15 cellular contexts compared by ENCODE assay signal in genomic region chr16:57004387-57005250, GRCh38. TPM values are rescaled to one million over a fixed set of nuclear protein-coding genes. Genes with fewer than 3 reads are reported as not detected.
DNase-seq lines count a peak whose midpoint lies in the region; ATAC-seq, FAIRE-seq and TF ChIP-seq lines count a peak whose summit lies in the region.
"Had no signal": no experiment of that assay in that cellular context is flagged by ENCODE, and none has a peak within 500 bp of the region (broad histone marks: within the 10 kb centered on the region; RNA-seq: fewer than 3 reads in every experiment).

No MANE protein-coding gene starts in this region.

- H3K79me1 ChIP-seq in H1 (ENCODE audit: low read depth, low read length): no peaks in the 10 kb centered on the region

- no peak for DNase-seq in activated naive CD4-positive, alpha-beta T cell treated with anti-CD3 and anti-CD28 coated beads, Interleukin-2, amount 50 U/mL, for 16 hours
- DNase-seq in H1 (ENCODE audit: low read depth in 1 of 2, low spot score in 2 of 2) (no peak), type B pancreatic cell (ENCODE audit: extremely low spot score, unreplicated experiment) (no peak), middle frontal gyrus (ENCODE audit: extremely low spot score, low spot score) (no peak), prostate gland (ENCODE audit: low spot score) (no peak)
- DNase-seq in stimulated activated naive CD8-positive, alpha-beta T cell treated with anti-CD3 and anti-CD28 coated beads, Interleukin-15, amount 100 ng/mL, for 72 hours: no peak
- DNase-seq: activated CD4-positive, alpha-beta T cell treated with anti-CD3 and anti-CD28 coated beads, Interleukin-2, amount 50 U/mL, for 1 hour; anterior cingulate cortex; effector CD8-positive, alpha-beta T cell; EL; left cardiac atrium had no signal

- H2BK120ac ChIP-seq in H1 (replicated peaks; ENCODE audit: low read depth, low read length): no peak overlapping the region

- H4K91ac ChIP-seq in H1 (replicated peaks; ENCODE audit: insufficient read length, low read length): no peak overlapping the region

- H2BK20ac ChIP-seq in H1 (ENCODE audit: low read length): peak overlapping the region; percentile 37; the same call in 1 of the 2 replicates

- no peak overlapping the region for H3K56ac ChIP-seq in H1 (replicated peaks; ENCODE audit: insufficient read length, low read depth, low read length)

- peaks cover 21% of the 10 kb centered on the region for H3K79me2 ChIP-seq in OCI-LY3 (ENCODE audit: low read length)
- H3K79me2 ChIP-seq in H1 (ENCODE audit: control insufficient read depth in 1 of 2, insufficient read depth in 2 of 2, low read length in 2 of 2): no peaks in the 10 kb centered on the region

- TF ChIP-seq EP300 in H1 (IDR thresholded peaks at IDR 0.05; ENCODE audit: borderline replicate concordance in 1 of 2, low read depth in 2 of 2, low read length in 2 of 2): no peak

- H3K9me3 ChIP-seq in OCI-LY3 (ENCODE audit: insufficient read depth, low read length) (no peaks in the 10 kb centered on the region), H1 (ENCODE audit: insufficient read depth in 2 of 2, low read depth in 1 of 2, low read length in 1 of 2) (no peaks in the 10 kb centered on the region), prostate gland (no peaks in the 10 kb centered on the region)

- no peaks in the 10 kb centered on the region for H3K23me2 ChIP-seq in H1 (ENCODE audit: low read depth, low read length)

- 76% methylated on average over 15 of the region's 15 CpGs; no CpG with 5 or more reads in 1 of the 2 experiments for WGBS in H1 (ENCODE audit: extremely low coverage in 1 of 2, insufficient coverage in 1 of 2, insufficient read length in 1 of 2, insufficient replicate concordance in 2 of 2, low coverage in 1 of 2, low lambda C conversion rate in 2 of 2, missing lambda C conversion rate in 1 of 2), 2 experiments
- WGBS in prostate gland: 52% methylated on average over 15 of the region's 15 CpGs

- peak overlapping the region; percentile 36 for H3K4me3 Mint-ChIP-seq in activated naive CD4-positive, alpha-beta T cell treated with anti-CD3 and anti-CD28 coated beads, Interleukin-2, amount 50 U/mL, for 24 hours
- H3K4me3 Mint-ChIP-seq in stimulated activated naive CD8-positive, alpha-beta T cell treated with anti-CD3 and anti-CD28 coated beads, Interleukin-15, amount 100 ng/mL, for 72 hours: peak overlapping the region; percentile 55 to 65
- no peak overlapping the region for H3K4me3 Mint-ChIP-seq in type B pancreatic cell
- H3K4me3 Mint-ChIP-seq: neural crest cell had no signal

- no peaks in the 10 kb centered on the region for H3K9me3 Mint-ChIP-seq in activated naive CD4-positive, alpha-beta T cell treated with anti-CD3 and anti-CD28 coated beads, Interleukin-2, amount 50 U/mL, for 24 hours
- peaks cover 0 to 5% of the 10 kb centered on the region in 2 donors for H3K9me3 Mint-ChIP-seq in stimulated activated naive CD8-positive, alpha-beta T cell treated with anti-CD3 and anti-CD28 coated beads, Interleukin-15, amount 100 ng/mL, for 72 hours
- no peaks in the 10 kb centered on the region for H3K9me3 Mint-ChIP-seq in type B pancreatic cell
- H3K9me3 Mint-ChIP-seq: neural crest cell had no signal

- H4K20me1 ChIP-seq in OCI-LY3 (ENCODE audit: insufficient read depth, low read length) (0 out of 2 replicates have a peak, but pooled peaks cover 3% of the 10 kb centered on the region), H1 (replicated peaks in 1 of 2; ENCODE audit: control insufficient read depth in 1 of 2, insufficient read depth in 2 of 2, low read length in 2 of 2) (no peaks in the 10 kb centered on the region)

- FAIRE-seq in H1 (lab: Jason Lieb, UNC): no peak

- peaks cover 20% of the 10 kb centered on the region for H3K36me3 Mint-ChIP-seq in activated naive CD4-positive, alpha-beta T cell treated with anti-CD3 and anti-CD28 coated beads, Interleukin-2, amount 50 U/mL, for 24 hours
- H3K36me3 Mint-ChIP-seq in type B pancreatic cell: no peaks in the 10 kb centered on the region

- no peaks in the 10 kb centered on the region for H3K27me3 Mint-ChIP-seq in activated naive CD4-positive, alpha-beta T cell treated with anti-CD3 and anti-CD28 coated beads, Interleukin-2, amount 50 U/mL, for 24 hours
- no peaks in the 10 kb centered on the region for H3K27me3 Mint-ChIP-seq in stimulated activated naive CD8-positive, alpha-beta T cell treated with anti-CD3 and anti-CD28 coated beads, Interleukin-15, amount 100 ng/mL, for 72 hours
- no peaks in the 10 kb centered on the region for H3K27me3 Mint-ChIP-seq in type B pancreatic cell

- no peak overlapping the region for H2BK15ac ChIP-seq in H1 (ENCODE audit: low read length)

- peaks cover 82% of the 10 kb centered on the region for H3K4me1 Mint-ChIP-seq in activated naive CD4-positive, alpha-beta T cell treated with anti-CD3 and anti-CD28 coated beads, Interleukin-2, amount 50 U/mL, for 24 hours
- H3K4me1 Mint-ChIP-seq in stimulated activated naive CD8-positive, alpha-beta T cell treated with anti-CD3 and anti-CD28 coated beads, Interleukin-15, amount 100 ng/mL, for 72 hours: peaks cover 91% of the 10 kb centered on the region
- no peaks in the 10 kb centered on the region for H3K4me1 Mint-ChIP-seq in type B pancreatic cell (ENCODE audit: unreplicated experiment)
- H3K4me1 Mint-ChIP-seq: neural crest cell had no signal

- H3K27ac ChIP-seq in OCI-LY3 (ENCODE audit: low read length) (peak overlapping the region; percentile 17), H1 (ENCODE audit: low read depth, low read length) (no peak overlapping the region), prostate gland (no peak overlapping the region)

- POLR2A ChIA-PET in H1 (lab: Charles Lee; ENCODE audit: partially characterized antibody): interaction anchor here (1.6 kb wide), 1 partner anchor 9 kb away, joined by 3 read pairs; no protein-coding TSS in a partner anchor

- H3K27me3 ChIP-seq in OCI-LY3 (ENCODE audit: low read depth, low read length) (no peaks in the 10 kb centered on the region), H1 (replicated peaks in 1 of 4; ENCODE audit: control insufficient read depth in 3 of 4, extremely low read depth in 1 of 4, insufficient read depth in 3 of 4, low read length in 3 of 4) (no peaks in the 10 kb centered on the region), prostate gland (replicated peaks; ENCODE audit: insufficient read depth) (no peaks in the 10 kb centered on the region)

- no peak for ATAC-seq in stimulated activated naive CD8-positive, alpha-beta T cell treated with anti-CD3 and anti-CD28 coated beads, Interleukin-15, amount 100 ng/mL, for 72 hours
- ATAC-seq: left cardiac atrium had no signal

- H3K18ac ChIP-seq in H1 (ENCODE audit: extremely low read depth, low read length): no peak overlapping the region

- peak overlapping the region; percentile 85 for H3K27ac Mint-ChIP-seq in activated naive CD4-positive, alpha-beta T cell treated with anti-CD3 and anti-CD28 coated beads, Interleukin-2, amount 50 U/mL, for 24 hours
- H3K27ac Mint-ChIP-seq in stimulated activated naive CD8-positive, alpha-beta T cell treated with anti-CD3 and anti-CD28 coated beads, Interleukin-15, amount 100 ng/mL, for 72 hours: peak overlapping the region; percentile 89 to 90
- H3K27ac Mint-ChIP-seq in type B pancreatic cell: no peak overlapping the region

- H2AK5ac ChIP-seq in H1 (ENCODE audit: low read depth, low read length): peak overlapping the region; percentile 87; the same call in 1 of the 2 replicates

- no peak overlapping the region for H2BK5ac ChIP-seq in H1 (ENCODE audit: low read depth, low read length)

- TF ChIP-seq RAD21 in H1 (IDR thresholded peaks at IDR 0.05 in 1 of 2, conservative IDR thresholded peaks at IDR 0.05 in 1 of 2; ENCODE audit: low read depth in 2 of 2, low read length in 2 of 2): no peak

- intact Hi-C loops in prostate gland (cut with DNase I): no loop called here

- no peak overlapping the region for H3K23ac ChIP-seq in H1 (ENCODE audit: insufficient read length)

- H2AFZ ChIP-seq in OCI-LY3 (ENCODE audit: low read depth, low read length): no peak overlapping the region
- H2AFZ ChIP-seq in H1 (ENCODE audit: low read length): peak overlapping the region; percentile 69; the same call in 1 of the 2 replicates

- CTCF ChIA-PET in H1 (lab: Charles Lee; ENCODE audit: partially characterized antibody): interaction anchor here (1.2 to 2.2 kb wide), 8 partner anchors 8 to 47 kb away, joined by 3 to 11 read pairs (median 4); no protein-coding TSS in a partner anchor

- H3K36me3 ChIP-seq in OCI-LY3 (replicated peaks; ENCODE audit: low read depth, low read length) (peaks cover 8% of the 10 kb centered on the region), H1 (ENCODE audit: control insufficient read depth in 2 of 4, insufficient read depth in 4 of 4, low read length in 3 of 4) (no peaks in the 10 kb centered on the region), prostate gland (no peaks in the 10 kb centered on the region)

- TF ChIP-seq CTCF in OCI-LY3 (IDR thresholded peaks at IDR 0.05; ENCODE audit: low read depth, low read length) (0 out of 2 replicates have a peak, but pooled peaks have one; percentile 13), H1 (IDR thresholded peaks at IDR 0.05; ENCODE audit: control extremely low read depth in 1 of 3, insufficient read depth in 1 of 3, low read depth in 1 of 3, low read length in 3 of 3) (no peak), type B pancreatic cell (conservative IDR thresholded peaks at IDR 0.05) (no peak), prostate gland (IDR thresholded peaks at IDR 0.05) (no peak)

- TF ChIP-seq POLR2A in H1 (IDR thresholded peaks at IDR 0.05; ENCODE audit: control extremely low read depth in 1 of 2, low read depth in 2 of 2, low read length in 2 of 2) (no peak), prostate gland (IDR thresholded peaks at IDR 0.05) (no peak)

- no peak overlapping the region for H3K4me3 ChIP-seq in OCI-LY3 (ENCODE audit: low read length)
- no peak overlapping the region for H3K4me3 ChIP-seq in H1 (ENCODE audit: extremely low read depth in 1 of 4, insufficient read depth in 2 of 4, low read depth in 3 of 4, low read length in 4 of 4)
- H3K4me3 ChIP-seq in prostate gland: no peak overlapping the region

- no peak overlapping the region for H4K8ac ChIP-seq in H1 (ENCODE audit: extremely low read depth, insufficient read depth, low read length)

- H3K4me2 ChIP-seq in OCI-LY3 (ENCODE audit: low read length) (peak overlapping the region; percentile 50), H1 (ENCODE audit: insufficient read depth in 1 of 2, low read depth in 2 of 2, low read length in 2 of 2) (no peak overlapping the region)

- no peak overlapping the region; the same call in 1 of the 2 replicates for H2BK12ac ChIP-seq in H1 (ENCODE audit: low read depth, low read length)

- H3K4me1 ChIP-seq in OCI-LY3 (ENCODE audit: low read length) (peaks cover 44% of the 10 kb centered on the region), H1 (replicated peaks in 1 of 4; ENCODE audit: control insufficient read depth in 3 of 4, insufficient read depth in 4 of 4, low read length in 3 of 4) (peaks cover 0 to 11% (median 6%) of the 10 kb centered on the region in 4 experiments; a peak in 4 of 7 replicates), prostate gland (replicated peaks) (no peaks in the 10 kb centered on the region)

- H3K9ac ChIP-seq in OCI-LY3 (ENCODE audit: low read length): peak overlapping the region; percentile 25; the same call in 1 of the 2 replicates
- no peak overlapping the region; a peak in 1 of 7 replicates for H3K9ac ChIP-seq in H1 (replicated peaks in 1 of 4; ENCODE audit: extremely low read depth in 1 of 4, low read depth in 3 of 4, low read length in 3 of 4)

- H3K14ac ChIP-seq in H1 (ENCODE audit: insufficient read length): no peak overlapping the region

- no peak overlapping the region for H4K5ac ChIP-seq in H1 (ENCODE audit: insufficient read length, low read depth, low read length)

- H3K4ac ChIP-seq in H1 (replicated peaks; ENCODE audit: insufficient read length, low read depth, low read length): no peak overlapping the region

RNA-seq across cellular contexts. Expression of gene NLRC5, which starts 15.3 kb away (rescaled TPM):
- 2.8 and 3.2 TPM in 2 replicates for total RNA-seq in H1 (2021; fragmentation: NEBNext Ultra II Directional; extraction: Animal tissue kit (Norgen Biotek cat#: 25700))
- polyA plus RNA-seq in H1 (2011; rRNA removed): 2.0 and 2.2 TPM in 2 replicates
- polyA plus RNA-seq in H1 (2011; cell fraction: cytosol; rRNA removed): 1.8 TPM
- 8.8 TPM for polyA plus RNA-seq in H1 (2011; cell fraction: nucleus; rRNA removed)
- 0.97 to 4.4 TPM (median 2.8 TPM) in 4 replicates for polyA plus RNA-seq in H1 (2012, experiment 1 of 2)
- 1.3 TPM for polyA plus RNA-seq in H1 (2012, experiment 2 of 2)
- polyA plus RNA-seq in H1 (2013, experiment 1 of 2): 1.3 TPM
- polyA plus RNA-seq in H1 (2013, experiment 2 of 2): 1.1 TPM
- polyA minus RNA-seq in H1 (2011; rRNA and poly(A)+ RNA removed): 4.4 and 5.0 TPM in 2 replicates
- 2.4 TPM for polyA minus RNA-seq in H1 (2011; cell fraction: cytosol; rRNA and poly(A)+ RNA removed)
- polyA minus RNA-seq in H1 (2011; cell fraction: nucleus; rRNA and poly(A)+ RNA removed): 10.5 TPM
- 1.7 and 2.7 TPM in 2 replicates for total RNA-seq in type B pancreatic cell (ENCODE audit: low replicate concordance)
- total RNA-seq in prostate gland: 10 to 100 TPM in 1 of 2 donors, 1 to 10 TPM in 1; 9.5 to 31.2 TPM

RNA-seq across cellular contexts. Expression of gene CETP, which starts 42.9 kb away (rescaled TPM):
- not detected in 2 replicates for total RNA-seq in H1 (2021; fragmentation: NEBNext Ultra II Directional; extraction: Animal tissue kit (Norgen Biotek cat#: 25700))
- not detected in 2 replicates for polyA plus RNA-seq in H1 (2011; rRNA removed)
- polyA plus RNA-seq in H1 (2011; cell fraction: cytosol; rRNA removed): not detected
- not detected for polyA plus RNA-seq in H1 (2011; cell fraction: nucleus; rRNA removed)
- polyA plus RNA-seq in H1 (2012, experiment 1 of 2): 0.09 TPM in 1 of 4 replicates, not detected in the others
- not detected for polyA plus RNA-seq in H1 (2012, experiment 2 of 2)
- polyA plus RNA-seq in H1 (2013, experiment 1 of 2): not detected
- 0.02 TPM for polyA plus RNA-seq in H1 (2013, experiment 2 of 2)
- not detected in 2 replicates for polyA minus RNA-seq in H1 (2011; rRNA and poly(A)+ RNA removed)
- not detected for polyA minus RNA-seq in H1 (2011; cell fraction: cytosol; rRNA and poly(A)+ RNA removed)
- polyA minus RNA-seq in H1 (2011; cell fraction: nucleus; rRNA and poly(A)+ RNA removed): not detected
- total RNA-seq in type B pancreatic cell (ENCODE audit: low replicate concordance): not detected in 2 replicates
- total RNA-seq in prostate gland: under 1 TPM in 1 of 2 donors, not detected in 1; 0.40 TPM
- total RNA-seq: M059J, neural crest cell had no signal
